ENCODE assay signal across 8 cellular contexts in genomic region chr10:19930936-19931859, GRCh38.
DNase-seq lines count a peak whose midpoint lies in the region; ATAC-seq, FAIRE-seq and TF ChIP-seq lines count a peak whose summit lies in the region.

No MANE protein-coding gene starts in this region.

- FAIRE-seq in small intestine (lab: Jason Lieb, UNC) = no peak

- ATAC-seq in GM21576 (IDR thresholded peaks at IDR 0.05; ENCODE audit: unreplicated experiment) (no peak), GM21526 (IDR thresholded peaks at IDR 0.05; ENCODE audit: low FRiP score, unreplicated experiment) (no peak)

- H3K4me3 ChIP-seq in WERI-Rb-1 (ENCODE audit: low read depth, low read length) (no peak overlapping the region), small intestine (ENCODE audit: low read depth in 1 of 2, low read length in 2 of 2) (no peak overlapping the region)

- H3K27me3 ChIP-seq in WERI-Rb-1 (ENCODE audit: insufficient read depth, low read depth, severe bottlenecking) (no peaks in the 10 kb centered on the region), small intestine (ENCODE audit: control insufficient read depth in 2 of 2, insufficient read depth in 2 of 2, low read length in 2 of 2) (no peaks in the 10 kb centered on the region)

- no peak for TF ChIP-seq CTCF in WERI-Rb-1 (IDR thresholded peaks at IDR 0.05; ENCODE audit: low read depth, low read length)

- peaks cover 0 to 4% of the 10 kb centered on the region in 2 donors for H3K4me1 ChIP-seq in small intestine (ENCODE audit: control insufficient read depth in 2 of 2, insufficient read depth in 1 of 2, low read depth in 1 of 2, low read length in 1 of 2)

- peak; percentile 38 for DNase-seq in HT-29 (ENCODE audit: low spot score)
- DNase-seq in WERI-Rb-1 = peak; percentile 27
- DNase-seq in hippocampal formation (lab: John Stamatoyannopoulos, UW) = peak; percentile 16 to 47
- DNase-seq in small intestine = peak; percentile 47
- no peak for DNase-seq in foreskin melanocyte
- no peak for DNase-seq in GOT3 (lab: John Stamatoyannopoulos, UW)

- H3K36me3 ChIP-seq in WERI-Rb-1 = no peaks in the 10 kb centered on the region
- H3K36me3 ChIP-seq in small intestine (ENCODE audit: control insufficient read depth in 2 of 2, insufficient read depth in 2 of 2, low read length in 2 of 2) = no peaks in the 10 kb centered on the region

- WGBS in small intestine, 3 donors = 48 to 63% (median 54%) methylated on average over 12 of the region's 12 CpGs

- no peaks in the 10 kb centered on the region for H3K9me3 ChIP-seq in WERI-Rb-1 (ENCODE audit: severe bottlenecking)
- H3K9me3 ChIP-seq in small intestine (ENCODE audit: control insufficient read depth, low read depth) = no peaks in the 10 kb centered on the region

- H3K27ac ChIP-seq in WERI-Rb-1 (no peak overlapping the region), small intestine (ENCODE audit: low read depth in 1 of 2, low read length in 1 of 2) (peak overlapping the region in 1 of 2 donors; percentile 58)

Comparison
In these comparisons a context has a peak if more than half of its experiments do, and no peak if none do; other contexts are left out.
1. DNase-seq: peak in HT-29 (single experiment), WERI-Rb-1 (single experiment), hippocampal formation (2 of 2) and small intestine (single experiment); none in foreskin melanocyte (single experiment) and GOT3 (single experiment).